In the genomic region with DNA sequence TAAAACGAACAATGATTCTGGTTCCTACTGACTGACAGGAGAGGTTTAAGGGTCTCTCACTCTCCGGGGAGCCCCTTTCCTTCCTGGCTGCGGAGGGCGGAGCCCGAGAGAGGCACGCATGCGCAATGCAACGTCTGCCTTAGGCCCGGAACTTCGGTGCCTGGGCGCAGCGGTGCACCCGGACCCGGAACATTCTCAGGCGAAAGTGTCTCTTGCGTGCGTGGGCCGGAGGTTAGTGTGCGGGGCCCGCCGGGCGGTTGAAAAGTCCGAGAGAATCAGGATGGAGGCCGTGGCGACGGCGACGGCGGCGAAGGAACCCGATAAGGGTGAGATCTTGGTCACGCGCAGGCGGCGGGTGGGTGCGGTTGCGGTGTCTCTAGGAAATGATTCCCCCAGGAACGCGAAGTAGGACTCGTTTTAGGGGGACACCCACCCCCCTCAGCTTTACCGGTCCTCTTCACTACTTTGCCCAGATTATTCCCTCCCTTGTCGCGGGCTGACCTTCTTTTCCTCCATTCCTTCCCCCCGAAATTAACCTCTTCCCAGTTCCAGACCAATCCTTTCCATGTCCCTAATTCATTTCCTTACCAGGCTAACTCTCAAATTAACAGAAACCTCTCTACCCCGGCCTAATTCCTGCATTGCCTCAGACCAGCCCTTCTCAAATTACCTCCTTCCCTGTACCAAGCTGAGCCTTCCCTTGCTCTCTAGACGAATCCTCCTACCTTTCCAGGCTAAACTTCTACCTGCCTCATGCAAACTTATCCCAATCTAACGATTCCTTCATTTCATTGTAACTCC, we compare ENCODE assay signal across 1 cellular context.
TF ChIP-seq lines count a peak whose summit lies in the region.

A gene (plus strand): TSS at position 142 of the 801 bp plus-strand sequence. CDS start 139 bp downstream, at position 281.

TF ChIP-seq in HEK293, 187 proteins besides CTCF, POLR2A, EP300 and RAD21 (continued from another document and continues in another):
- TF ChIP-seq, protein P1, sequence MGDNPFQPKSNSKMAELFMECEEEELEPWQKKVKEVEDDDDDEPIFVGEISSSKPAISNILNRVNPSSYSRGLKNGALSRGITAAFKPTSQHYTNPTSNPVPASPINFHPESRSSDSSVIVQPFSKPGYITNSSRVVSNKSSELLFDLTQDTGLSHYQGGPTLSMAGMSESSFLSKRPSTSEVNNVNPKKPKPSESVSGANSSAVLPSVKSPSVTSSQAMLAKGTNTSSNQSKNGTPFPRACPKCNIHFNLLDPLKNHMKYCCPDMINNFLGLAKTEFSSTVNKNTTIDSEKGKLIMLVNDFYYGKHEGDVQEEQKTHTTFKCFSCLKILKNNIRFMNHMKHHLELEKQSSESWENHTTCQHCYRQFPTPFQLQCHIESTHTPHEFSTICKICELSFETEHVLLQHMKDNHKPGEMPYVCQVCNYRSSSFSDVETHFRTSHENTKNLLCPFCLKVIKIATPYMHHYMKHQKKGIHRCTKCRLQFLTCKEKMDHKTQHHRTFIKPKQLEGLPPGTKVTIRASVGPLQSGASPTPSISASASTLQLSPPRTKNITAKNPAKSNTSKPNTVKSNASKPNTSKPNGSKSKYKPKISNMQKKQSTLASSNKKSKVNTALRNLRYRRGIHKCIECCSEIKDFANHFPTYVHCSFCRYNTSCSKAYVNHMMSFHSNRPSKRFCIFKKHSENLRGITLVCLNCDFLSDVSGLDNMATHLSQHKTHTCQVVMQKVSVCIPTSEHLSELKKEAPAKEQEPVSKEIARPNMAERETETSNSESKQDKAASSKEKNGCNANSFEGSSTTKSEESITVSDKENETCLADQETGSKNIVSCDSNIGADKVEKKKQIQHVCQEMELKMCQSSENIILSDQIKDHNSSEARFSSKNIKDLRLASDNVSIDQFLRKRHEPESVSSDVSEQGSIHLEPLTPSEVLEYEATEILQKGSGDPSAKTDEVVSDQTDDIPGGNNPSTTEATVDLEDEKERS (tag by site-specific recombination; IDR thresholded peaks at IDR 0.05): peak; percentile 97
- TF ChIP-seq YY2 (tag by site-specific recombination; IDR thresholded peaks at IDR 0.05) (peak; percentile 86), ZNF571 (tag by site-specific recombination; IDR thresholded peaks at IDR 0.05) (no peak), ZNF350 (tag by site-specific recombination; IDR thresholded peaks at IDR 0.05) (no peak), ZBTB48 (tag by site-specific recombination; IDR thresholded peaks at IDR 0.05) (peak; percentile 97), ZBTB17 (tag by site-specific recombination; IDR thresholded peaks at IDR 0.05) (peak; percentile 91), TRIM28 (IDR thresholded peaks at IDR 0.05; ENCODE audit: borderline replicate concordance, low read length) (peak; percentile 97), ZNF223 (tag by site-specific recombination; IDR thresholded peaks at IDR 0.05) (no peak), REPIN1 (tag by site-specific recombination; IDR thresholded peaks at IDR 0.05; ENCODE audit: low read depth) (peak; percentile 100), ZSCAN16 (tag by site-specific recombination; IDR thresholded peaks at IDR 0.05) (peak; percentile 62; the same call in 1 of the 2 replicates), ZNF701 (tag by site-specific recombination; IDR thresholded peaks at IDR 0.05) (peak; percentile 78; the same call in 1 of the 2 replicates), ZNF777 (tag by site-specific recombination; IDR thresholded peaks at IDR 0.05; ENCODE audit: borderline replicate concordance) (peak; percentile 97), ZNF785 (tag by site-specific recombination; IDR thresholded peaks at IDR 0.05) (peak; percentile 97), ZNF221 (tag by site-specific recombination; IDR thresholded peaks at IDR 0.05; ENCODE audit: borderline replicate concordance) (0 out of 2 replicates have a peak, but pooled peaks have one; percentile 46), ZFP37 (tag by site-specific recombination; IDR thresholded peaks at IDR 0.05) (peak; percentile 100), ZNF19 (tag by site-specific recombination; IDR thresholded peaks at IDR 0.05; ENCODE audit: low read depth) (no peak), MYNN (tag by site-specific recombination; IDR thresholded peaks at IDR 0.05; ENCODE audit: borderline replicate concordance) (peak; percentile 22; the same call in 1 of the 2 replicates), ZNF621 (tag by site-specific recombination; IDR thresholded peaks at IDR 0.05) (no peak), HOXA7 (CRISPR knock-in tag; IDR thresholded peaks at IDR 0.05; ENCODE audit: borderline replicate concordance) (no peak), ZNF707 (tag by site-specific recombination; IDR thresholded peaks at IDR 0.05) (no peak), ZNF211 (tag by site-specific recombination; IDR thresholded peaks at IDR 0.05; ENCODE audit: low read depth) (no peak), ZNF558 (tag by site-specific recombination; IDR thresholded peaks at IDR 0.05) (peak; percentile 82), SP7 (tag by site-specific recombination; IDR thresholded peaks at IDR 0.05) (peak; percentile 98), ZNF202 (tag by site-specific recombination; IDR thresholded peaks at IDR 0.05; ENCODE audit: borderline replicate concordance) (no peak), ZNF324 (tag by site-specific recombination; IDR thresholded peaks at IDR 0.05) (peak; percentile 98), SETDB1 (IDR thresholded peaks at IDR 0.05; ENCODE audit: insufficient read length, low read length) (no peak), ZNF266 (tag by site-specific recombination; IDR thresholded peaks at IDR 0.05; ENCODE audit: low read depth) (no peak), ZNF473 (tag by site-specific recombination; IDR thresholded peaks at IDR 0.05) (no peak), ZNF248 (tag by site-specific recombination; IDR thresholded peaks at IDR 0.05) (no peak), ZNF274 (IDR thresholded peaks at IDR 0.05; ENCODE audit: low read length) (no peak), ZNF274 (tag by site-specific recombination; IDR thresholded peaks at IDR 0.05; ENCODE audit: borderline replicate concordance) (peak; percentile 30; the same call in 1 of the 2 replicates), BCL11A (tag by site-specific recombination; IDR thresholded peaks at IDR 0.05; ENCODE audit: low read depth) (peak; percentile 74; the same call in 1 of the 2 replicates), HOXD13 (CRISPR knock-in tag; IDR thresholded peaks at IDR 0.05; ENCODE audit: borderline replicate concordance) (peak; percentile 13; the same call in 1 of the 2 replicates), ZNF670 (tag by site-specific recombination; IDR thresholded peaks at IDR 0.05; ENCODE audit: low read depth) (no peak; the same call in 1 of the 2 replicates), FEZF1 (tag by site-specific recombination; IDR thresholded peaks at IDR 0.05) (peak; percentile 63; the same call in 1 of the 2 replicates), ZNF140 (tag by site-specific recombination; IDR thresholded peaks at IDR 0.05) (no peak), ZNF837 (tag by site-specific recombination; IDR thresholded peaks at IDR 0.05) (peak; percentile 97), ZSCAN30 (tag by site-specific recombination; IDR thresholded peaks at IDR 0.05) (peak; percentile 99), ZNF16 (tag by site-specific recombination; IDR thresholded peaks at IDR 0.05; ENCODE audit: low read depth) (peak; percentile 59), ZNF48 (tag by site-specific recombination; IDR thresholded peaks at IDR 0.05) (no peak), GLI2 (tag by site-specific recombination; IDR thresholded peaks at IDR 0.05; ENCODE audit: borderline replicate concordance, low read depth) (no peak), ZNF624 (tag by site-specific recombination; IDR thresholded peaks at IDR 0.05) (peak; percentile 94), GFI1B (tag by site-specific recombination; IDR thresholded peaks at IDR 0.05) (peak; percentile 66), HOXC10 (CRISPR knock-in tag; IDR thresholded peaks at IDR 0.05) (no peak), ZNF830 (tag by site-specific recombination; IDR thresholded peaks at IDR 0.05; ENCODE audit: low read depth) (no peak), ZIC2 (tag by site-specific recombination; IDR thresholded peaks at IDR 0.05) (peak; percentile 65; the same call in 1 of the 2 replicates)
- TF ChIP-seq, protein P2, sequence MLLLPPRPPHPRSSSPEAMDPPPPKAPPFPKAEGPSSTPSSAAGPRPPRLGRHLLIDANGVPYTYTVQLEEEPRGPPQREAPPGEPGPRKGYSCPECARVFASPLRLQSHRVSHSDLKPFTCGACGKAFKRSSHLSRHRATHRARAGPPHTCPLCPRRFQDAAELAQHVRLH (tag by site-specific recombination; IDR thresholded peaks at IDR 0.05): peak; percentile 99
- TF ChIP-seq, protein P3, sequence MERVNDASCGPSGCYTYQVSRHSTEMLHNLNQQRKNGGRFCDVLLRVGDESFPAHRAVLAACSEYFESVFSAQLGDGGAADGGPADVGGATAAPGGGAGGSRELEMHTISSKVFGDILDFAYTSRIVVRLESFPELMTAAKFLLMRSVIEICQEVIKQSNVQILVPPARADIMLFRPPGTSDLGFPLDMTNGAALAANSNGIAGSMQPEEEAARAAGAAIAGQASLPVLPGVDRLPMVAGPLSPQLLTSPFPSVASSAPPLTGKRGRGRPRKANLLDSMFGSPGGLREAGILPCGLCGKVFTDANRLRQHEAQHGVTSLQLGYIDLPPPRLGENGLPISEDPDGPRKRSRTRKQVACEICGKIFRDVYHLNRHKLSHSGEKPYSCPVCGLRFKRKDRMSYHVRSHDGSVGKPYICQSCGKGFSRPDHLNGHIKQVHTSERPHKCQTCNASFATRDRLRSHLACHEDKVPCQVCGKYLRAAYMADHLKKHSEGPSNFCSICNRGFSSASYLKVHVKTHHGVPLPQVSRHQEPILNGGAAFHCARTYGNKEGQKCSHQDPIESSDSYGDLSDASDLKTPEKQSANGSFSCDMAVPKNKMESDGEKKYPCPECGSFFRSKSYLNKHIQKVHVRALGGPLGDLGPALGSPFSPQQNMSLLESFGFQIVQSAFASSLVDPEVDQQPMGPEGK (tag by site-specific recombination; IDR thresholded peaks at IDR 0.05): peak; percentile 99
- TF ChIP-seq, protein P4, sequence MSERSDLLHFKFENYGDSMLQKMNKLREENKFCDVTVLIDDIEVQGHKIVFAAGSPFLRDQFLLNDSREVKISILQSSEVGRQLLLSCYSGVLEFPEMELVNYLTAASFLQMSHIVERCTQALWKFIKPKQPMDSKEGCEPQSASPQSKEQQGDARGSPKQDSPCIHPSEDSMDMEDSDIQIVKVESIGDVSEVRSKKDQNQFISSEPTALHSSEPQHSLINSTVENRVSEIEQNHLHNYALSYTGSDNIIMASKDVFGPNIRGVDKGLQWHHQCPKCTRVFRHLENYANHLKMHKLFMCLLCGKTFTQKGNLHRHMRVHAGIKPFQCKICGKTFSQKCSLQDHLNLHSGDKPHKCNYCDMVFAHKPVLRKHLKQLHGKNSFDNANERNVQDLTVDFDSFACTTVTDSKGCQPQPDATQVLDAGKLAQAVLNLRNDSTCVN (tag by site-specific recombination; optimal IDR thresholded peaks at IDR 0.05): peak; percentile 86
- TF ChIP-seq, protein P5, sequence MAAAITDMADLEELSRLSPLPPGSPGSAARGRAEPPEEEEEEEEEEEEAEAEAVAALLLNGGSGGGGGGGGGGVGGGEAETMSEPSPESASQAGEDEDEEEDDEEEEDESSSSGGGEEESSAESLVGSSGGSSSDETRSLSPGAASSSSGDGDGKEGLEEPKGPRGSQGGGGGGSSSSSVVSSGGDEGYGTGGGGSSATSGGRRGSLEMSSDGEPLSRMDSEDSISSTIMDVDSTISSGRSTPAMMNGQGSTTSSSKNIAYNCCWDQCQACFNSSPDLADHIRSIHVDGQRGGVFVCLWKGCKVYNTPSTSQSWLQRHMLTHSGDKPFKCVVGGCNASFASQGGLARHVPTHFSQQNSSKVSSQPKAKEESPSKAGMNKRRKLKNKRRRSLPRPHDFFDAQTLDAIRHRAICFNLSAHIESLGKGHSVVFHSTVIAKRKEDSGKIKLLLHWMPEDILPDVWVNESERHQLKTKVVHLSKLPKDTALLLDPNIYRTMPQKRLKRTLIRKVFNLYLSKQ (tag by site-specific recombination; IDR thresholded peaks at IDR 0.05; ENCODE audit: borderline replicate concordance): peak; percentile 62; the same call in 1 of the 2 replicates
- TF ChIP-seq, protein P6, sequence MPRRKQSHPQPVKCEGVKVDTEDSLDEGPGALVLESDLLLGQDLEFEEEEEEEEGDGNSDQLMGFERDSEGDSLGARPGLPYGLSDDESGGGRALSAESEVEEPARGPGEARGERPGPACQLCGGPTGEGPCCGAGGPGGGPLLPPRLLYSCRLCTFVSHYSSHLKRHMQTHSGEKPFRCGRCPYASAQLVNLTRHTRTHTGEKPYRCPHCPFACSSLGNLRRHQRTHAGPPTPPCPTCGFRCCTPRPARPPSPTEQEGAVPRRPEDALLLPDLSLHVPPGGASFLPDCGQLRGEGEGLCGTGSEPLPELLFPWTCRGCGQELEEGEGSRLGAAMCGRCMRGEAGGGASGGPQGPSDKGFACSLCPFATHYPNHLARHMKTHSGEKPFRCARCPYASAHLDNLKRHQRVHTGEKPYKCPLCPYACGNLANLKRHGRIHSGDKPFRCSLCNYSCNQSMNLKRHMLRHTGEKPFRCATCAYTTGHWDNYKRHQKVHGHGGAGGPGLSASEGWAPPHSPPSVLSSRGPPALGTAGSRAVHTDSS (tag by site-specific recombination; IDR thresholded peaks at IDR 0.05): peak; percentile 61
- TF ChIP-seq, protein P7, sequence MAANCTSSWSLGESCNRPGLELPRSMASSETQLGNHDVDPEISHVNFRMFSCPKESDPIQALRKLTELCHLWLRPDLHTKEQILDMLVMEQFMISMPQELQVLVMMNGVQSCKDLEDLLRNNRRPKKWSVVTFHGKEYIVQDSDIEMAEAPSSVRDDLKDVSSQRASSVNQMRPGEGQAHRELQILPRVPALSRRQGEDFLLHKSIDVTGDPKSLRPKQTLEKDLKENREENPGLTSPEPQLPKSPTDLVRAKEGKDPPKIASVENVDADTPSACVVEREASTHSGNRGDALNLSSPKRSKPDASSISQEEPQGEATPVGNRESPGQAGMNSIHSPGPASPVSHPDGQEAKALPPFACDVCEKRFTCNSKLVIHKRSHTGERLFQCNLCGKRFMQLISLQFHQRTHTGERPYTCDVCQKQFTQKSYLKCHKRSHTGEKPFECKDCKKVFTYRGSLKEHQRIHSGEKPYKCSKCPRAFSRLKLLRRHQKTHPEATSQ (tag by site-specific recombination; IDR thresholded peaks at IDR 0.05): peak; percentile 99
- TF ChIP-seq, protein P8, sequence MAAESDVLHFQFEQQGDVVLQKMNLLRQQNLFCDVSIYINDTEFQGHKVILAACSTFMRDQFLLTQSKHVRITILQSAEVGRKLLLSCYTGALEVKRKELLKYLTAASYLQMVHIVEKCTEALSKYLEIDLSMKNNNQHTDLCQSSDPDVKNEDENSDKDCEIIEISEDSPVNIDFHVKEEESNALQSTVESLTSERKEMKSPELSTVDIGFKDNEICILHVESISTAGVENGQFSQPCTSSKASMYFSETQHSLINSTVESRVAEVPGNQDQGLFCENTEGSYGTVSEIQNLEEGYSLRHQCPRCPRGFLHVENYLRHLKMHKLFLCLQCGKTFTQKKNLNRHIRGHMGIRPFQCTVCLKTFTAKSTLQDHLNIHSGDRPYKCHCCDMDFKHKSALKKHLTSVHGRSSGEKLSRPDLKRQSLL (tag by site-specific recombination; IDR thresholded peaks at IDR 0.05): peak; percentile 62
